Comparison of ENCODE assay signal across 8 cellular contexts in the genomic region with DNA sequence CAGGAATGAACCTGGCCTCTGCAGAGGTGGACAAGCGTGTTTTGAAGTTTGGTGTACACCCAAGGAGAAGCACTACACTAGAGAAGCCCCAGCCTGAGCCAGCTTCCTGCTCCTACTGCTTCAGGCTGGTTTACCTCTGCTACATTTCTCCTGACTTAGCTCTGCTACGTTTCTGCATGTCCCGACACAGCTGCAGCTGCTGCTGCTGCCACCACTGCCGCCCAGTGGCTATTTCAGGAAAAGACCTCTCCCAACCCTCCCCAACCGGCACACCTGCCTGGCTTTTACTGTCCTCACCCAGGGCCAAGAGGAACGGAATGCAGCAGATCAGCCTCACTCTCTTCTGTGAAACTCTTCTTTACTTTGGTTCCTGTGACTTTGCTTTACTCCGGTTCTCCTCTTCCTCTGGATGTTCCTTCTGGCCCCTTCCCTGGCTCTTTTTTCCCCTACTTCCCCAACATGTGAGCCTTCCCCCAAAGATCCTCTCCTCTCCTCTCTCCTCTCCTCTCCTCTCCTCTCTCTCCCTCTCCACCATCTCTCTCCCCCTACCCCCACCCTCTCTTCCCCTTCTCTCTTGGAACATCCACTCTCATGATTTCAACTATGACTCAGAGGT. TPM values are rescaled to one million over a fixed set of nuclear protein-coding genes. Genes with fewer than 3 reads are reported as not detected.
DNase-seq lines count a peak whose midpoint lies in the region; ATAC-seq and TF ChIP-seq lines count a peak whose summit lies in the region.

No MANE protein-coding gene starts in this region.

- H3K36me3 Mint-ChIP-seq in activated CD4-positive, alpha-beta memory T cell treated with anti-CD3 and anti-CD28 coated beads, Interleukin-2, amount 10 ng/mL, durations not matched to agents 7 days and 5 days (ENCODE audit: low read depth) = no peaks in the 10 kb centered on the region

- no peaks in the 10 kb centered on the region for H3K27me3 Mint-ChIP-seq in activated CD4-positive, alpha-beta memory T cell treated with anti-CD3 and anti-CD28 coated beads, Interleukin-2, amount 10 ng/mL, durations not matched to agents 7 days and 5 days

- H3K9me2 ChIP-seq in GM23248 (ENCODE audit: insufficient read depth) = no peaks in the 10 kb centered on the region

- H4K20me1 ChIP-seq in GM23248 (ENCODE audit: insufficient read depth) = no peaks in the 10 kb centered on the region

- TF ChIP-seq POLR2A in gastroesophageal sphincter (IDR thresholded peaks at IDR 0.05) = no peak

- H2AFZ ChIP-seq in GM23248 = no peak overlapping the region

- POLR2A ChIA-PET in activated CD4-positive, alpha-beta memory T cell treated with anti-CD3 and anti-CD28 coated beads, Interleukin-2, amount 10 ng/mL, durations not matched to agents 7 days and 5 days (lab: Charles Lee) = no interaction called here

- H3K9ac ChIP-seq in GM23248 = no peak overlapping the region

- CTCF ChIA-PET in activated CD4-positive, alpha-beta memory T cell treated with anti-CD3 and anti-CD28 coated beads, Interleukin-2, amount 10 ng/mL, durations not matched to agents 7 days and 5 days (lab: Charles Lee) = no interaction called here

- no peaks in the 10 kb centered on the region for H3K4me1 ChIP-seq in GM23248 (ENCODE audit: insufficient read depth)
- H3K4me1 ChIP-seq in gastroesophageal sphincter = no peaks in the 10 kb centered on the region

- H3F3A ChIP-seq in GM23248 (ENCODE audit: insufficient read depth) = no peaks in the 10 kb centered on the region

- H3K27me3 ChIP-seq in GM23248 (replicated peaks; ENCODE audit: insufficient read depth) (no peaks in the 10 kb centered on the region), gastroesophageal sphincter (no peaks in the 10 kb centered on the region)

- no peaks in the 10 kb centered on the region for H3K79me2 ChIP-seq in GM23248 (ENCODE audit: insufficient read depth)

- no peak for TF ChIP-seq EP300 in gastroesophageal sphincter (IDR thresholded peaks at IDR 0.05)

- no peak overlapping the region for H3K4me2 ChIP-seq in GM23248 (ENCODE audit: unreplicated experiment)

- H3K9me3 Mint-ChIP-seq in activated CD4-positive, alpha-beta memory T cell treated with anti-CD3 and anti-CD28 coated beads, Interleukin-2, amount 10 ng/mL, durations not matched to agents 7 days and 5 days = no peaks in the 10 kb centered on the region

- DNase-seq in DMS79 treated with DMSO at 0.1 percent for 48 hours (lab: John Stamatoyannopoulos, UW) = peak; percentile 23
- DNase-seq in GM23248 = peak; percentile 61
- peak; percentile 19 for DNase-seq in NCI-H2081 treated with DMSO at 0.1 percent for 48 hours (lab: John Stamatoyannopoulos, UW)
- DNase-seq in activated CD4-positive, alpha-beta memory T cell treated with anti-CD3 and anti-CD28 coated beads, Interleukin-2, amount 10 ng/mL, durations not matched to agents 7 days and 5 days = peak; percentile 35
- DNase-seq in stimulated activated CD4-positive, alpha-beta T cell treated with anti-CD3 and anti-CD28 coated beads, Interleukin-12 subunit alpha, Interleukin-12 subunit beta, amount 100 ng/mL, for 48 hours (ENCODE audit: low read depth in 2 of 3, low spot score in 1 of 3) = peak; percentile 1 to 48 (median 5)
- DNase-seq in central memory CD4-positive, alpha-beta T cell = no peak

- H3K36me3 ChIP-seq in GM23248 (ENCODE audit: low read depth) (no peaks in the 10 kb centered on the region), gastroesophageal sphincter (no peaks in the 10 kb centered on the region)

- no peak overlapping the region for H3K27ac Mint-ChIP-seq in activated CD4-positive, alpha-beta memory T cell treated with anti-CD3 and anti-CD28 coated beads, Interleukin-2, amount 10 ng/mL, durations not matched to agents 7 days and 5 days

- TF ChIP-seq CTCF in gastroesophageal sphincter (IDR thresholded peaks at IDR 0.05) = peak in 3 of 4 experiments; percentile 9 to 41 (median 12)

- in situ Hi-C loops in GM23248 (cut with MboI) = no loop called here

- no peaks in the 10 kb centered on the region for H3K9me3 ChIP-seq in GM23248 (ENCODE audit: low read depth)
- H3K9me3 ChIP-seq in gastroesophageal sphincter = no peaks in the 10 kb centered on the region

- H3K4me3 Mint-ChIP-seq in activated CD4-positive, alpha-beta memory T cell treated with anti-CD3 and anti-CD28 coated beads, Interleukin-2, amount 10 ng/mL, durations not matched to agents 7 days and 5 days = no peak overlapping the region

- WGBS in GM23248 (ENCODE audit: low coverage in 1 of 2, low lambda C conversion rate in 2 of 2, missing lambda C conversion rate in 2 of 2), 2 experiments = 13 to 60% methylated on average over 2 to 7 of the region's 7 CpGs
- WGBS in gastroesophageal sphincter (ENCODE audit: low coverage in 1 of 2), 2 donors = 12 to 13% methylated on average over 2 to 6 of the region's 7 CpGs

- H3K4me1 Mint-ChIP-seq in activated CD4-positive, alpha-beta memory T cell treated with anti-CD3 and anti-CD28 coated beads, Interleukin-2, amount 10 ng/mL, durations not matched to agents 7 days and 5 days = peaks cover under 1% of the 10 kb centered on the region

- H3K27ac ChIP-seq in GM23248 = no peak overlapping the region
- H3K27ac ChIP-seq in gastroesophageal sphincter = no peak overlapping the region

- H3K4me3 ChIP-seq in GM23248 (no peak overlapping the region), gastroesophageal sphincter (no peak overlapping the region)

- no peak for ATAC-seq in gastroesophageal sphincter
- no peak for ATAC-seq in GM21619 (IDR thresholded peaks at IDR 0.05; ENCODE audit: unreplicated experiment)

RNA-seq across cellular contexts. Expression of a gene that starts 3.1 kb away (rescaled TPM):
- not detected in 2 replicates for total RNA-seq in GM23248 (2014; rRNA removed; shearing (Covaris generic))
- not detected in 2 replicates for polyA plus RNA-seq in GM23248 (2016; fragmentation: Nextera tagmentation; extraction: Ambion mirVana)
- total RNA-seq in activated CD4-positive, alpha-beta memory T cell treated with anti-CD3 and anti-CD28 coated beads, Interleukin-2, amount 10 ng/mL, durations not matched to agents 7 days and 5 days = under 1 TPM; 0.15 to 0.35 TPM
- total RNA-seq in gastroesophageal sphincter = under 1 TPM in 3 of 4 donors, not detected in 1; 0.27 to 0.93 (median 0.50) TPM

RNA-seq across cellular contexts. Expression of a gene that starts 5.1 kb away (rescaled TPM):
- not detected in 2 replicates for total RNA-seq in GM23248 (2014; rRNA removed; shearing (Covaris generic))
- polyA plus RNA-seq in GM23248 (2016; fragmentation: Nextera tagmentation; extraction: Ambion mirVana) = not detected in 2 replicates
- not detected for total RNA-seq in activated CD4-positive, alpha-beta memory T cell treated with anti-CD3 and anti-CD28 coated beads, Interleukin-2, amount 10 ng/mL, durations not matched to agents 7 days and 5 days
- not detected for total RNA-seq in gastroesophageal sphincter

RNA-seq across cellular contexts. Expression of a gene that starts 18.9 kb away (rescaled TPM):
- not detected in 2 replicates for total RNA-seq in GM23248 (2014; rRNA removed; shearing (Covaris generic))
- not detected in 2 replicates for polyA plus RNA-seq in GM23248 (2016; fragmentation: Nextera tagmentation; extraction: Ambion mirVana)
- total RNA-seq in activated CD4-positive, alpha-beta memory T cell treated with anti-CD3 and anti-CD28 coated beads, Interleukin-2, amount 10 ng/mL, durations not matched to agents 7 days and 5 days = not detected
- total RNA-seq in gastroesophageal sphincter = not detected

RNA-seq across cellular contexts. Expression of a gene that starts 26.7 kb away (rescaled TPM):
- total RNA-seq in GM23248 (2014; rRNA removed; shearing (Covaris generic)) = 57.0 and 59.3 TPM in 2 replicates
- 110 and 116 TPM in 2 replicates for polyA plus RNA-seq in GM23248 (2016; fragmentation: Nextera tagmentation; extraction: Ambion mirVana)
- 10 to 100 TPM; 36.3 to 38.8 TPM for total RNA-seq in activated CD4-positive, alpha-beta memory T cell treated with anti-CD3 and anti-CD28 coated beads, Interleukin-2, amount 10 ng/mL, durations not matched to agents 7 days and 5 days
- 10 to 100 TPM; 27.7 to 33.5 (median 32.3) TPM for total RNA-seq in gastroesophageal sphincter

RNA-seq across cellular contexts. Expression of a gene that starts 26.8 kb away (rescaled TPM):
- 5.6 and 7.5 TPM in 2 replicates for total RNA-seq in GM23248 (2014; rRNA removed; shearing (Covaris generic))
- 6.5 and 7.6 TPM in 2 replicates for polyA plus RNA-seq in GM23248 (2016; fragmentation: Nextera tagmentation; extraction: Ambion mirVana)
- total RNA-seq in activated CD4-positive, alpha-beta memory T cell treated with anti-CD3 and anti-CD28 coated beads, Interleukin-2, amount 10 ng/mL, durations not matched to agents 7 days and 5 days = 10 to 100 TPM; 33.3 to 34.0 TPM
- total RNA-seq in gastroesophageal sphincter = under 1 TPM; 0.13 to 0.47 (median 0.17) TPM
